Comparison of ENCODE assay signal across 31 cellular contexts in the genomic region with DNA sequence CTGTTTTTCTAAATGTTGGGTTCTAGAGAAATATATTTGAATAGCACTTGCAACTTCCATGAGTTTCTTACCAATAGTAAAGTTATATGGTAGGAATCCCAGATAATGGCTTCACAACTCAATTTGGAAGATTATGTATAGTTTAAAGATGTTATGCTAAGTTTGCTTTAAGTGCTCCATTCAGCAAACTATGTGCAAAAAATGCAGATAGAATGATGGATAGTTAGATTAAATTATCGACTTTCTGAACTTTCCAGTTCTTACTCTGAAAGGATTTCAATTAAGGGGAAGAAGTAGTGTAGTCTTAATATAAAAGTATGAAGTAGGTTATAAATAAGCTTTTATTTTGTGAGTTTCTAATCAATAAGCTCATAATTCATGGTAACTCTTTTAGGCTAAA.
"Had no signal": no experiment of that assay in that cellular context is flagged by ENCODE, and none has a peak within 500 bp of the region (broad histone marks: within the 10 kb centered on the region; RNA-seq: fewer than 3 reads in every experiment).

No MANE protein-coding gene starts in this region.

- H3K27ac ChIP-seq: WERI-Rb-1 had no signal

- H3K4me1 Mint-ChIP-seq: activated CD8-positive, alpha-beta memory T cell treated with anti-CD3 and anti-CD28 coated beads, Interleukin-2, amount 10 ng/mL, durations not matched to agents 7 days and 5 days; activated naive CD8-positive, alpha-beta T cell treated with anti-CD3 and anti-CD28 coated beads, Interleukin-2, amount 50 U/mL, for 24 hours had no signal

- H3K4me3 Mint-ChIP-seq: activated CD4-positive, alpha-beta memory T cell treated with anti-CD3 and anti-CD28 coated beads, Interleukin-2, amount 10 ng/mL, durations not matched to agents 7 days and 5 days; activated CD8-positive, alpha-beta memory T cell treated with anti-CD3 and anti-CD28 coated beads, Interleukin-2, amount 10 ng/mL, durations not matched to agents 7 days and 5 days; activated naive CD4-positive, alpha-beta T cell treated with anti-CD3 and anti-CD28 coated beads, Interleukin-2, amount 10 ng/mL, durations not matched to agents 7 days and 5 days; activated naive CD8-positive, alpha-beta T cell; activated naive CD8-positive, alpha-beta T cell treated with anti-CD3 and anti-CD28 coated beads, Interleukin-2, amount 50 U/mL, for 24 hours had no signal

- H3K9me3 ChIP-seq: MG63, SJCRH30 had no signal

- H3K36me3 Mint-ChIP-seq: activated CD8-positive, alpha-beta memory T cell treated with anti-CD3 and anti-CD28 coated beads, Interleukin-2, amount 10 ng/mL, durations not matched to agents 7 days and 5 days; activated naive CD4-positive, alpha-beta T cell treated with anti-CD3 and anti-CD28 coated beads, Interleukin-2, amount 10 ng/mL, durations not matched to agents 7 days and 5 days; activated naive CD8-positive, alpha-beta T cell; brain had no signal

- H3K27ac Mint-ChIP-seq: activated CD4-positive, alpha-beta memory T cell treated with anti-CD3 and anti-CD28 coated beads, Interleukin-2, amount 10 ng/mL, durations not matched to agents 7 days and 5 days; activated CD8-positive, alpha-beta memory T cell treated with anti-CD3 and anti-CD28 coated beads, Interleukin-2, amount 10 ng/mL, durations not matched to agents 7 days and 5 days; activated naive CD4-positive, alpha-beta T cell treated with anti-CD3 and anti-CD28 coated beads, Interleukin-2, amount 10 ng/mL, durations not matched to agents 7 days and 5 days; activated naive CD8-positive, alpha-beta T cell; activated naive CD8-positive, alpha-beta T cell treated with anti-CD3 and anti-CD28 coated beads, Interleukin-2, amount 50 U/mL, for 24 hours had no signal

- H3K27me3 ChIP-seq: MG63, SJCRH30 had no signal

- H3K36me3 ChIP-seq: MG63, SJCRH30, WERI-Rb-1 had no signal

- H3K27me3 Mint-ChIP-seq: activated CD8-positive, alpha-beta memory T cell treated with anti-CD3 and anti-CD28 coated beads, Interleukin-2, amount 10 ng/mL, durations not matched to agents 7 days and 5 days; activated naive CD8-positive, alpha-beta T cell had no signal

- ATAC-seq: activated CD8-positive, alpha-beta memory T cell treated with anti-CD3 and anti-CD28 coated beads, Interleukin-2, amount 10 ng/mL, durations not matched to agents 7 days and 5 days; activated naive CD8-positive, alpha-beta T cell treated with anti-CD3 and anti-CD28 coated beads, Interleukin-2, amount 50 U/mL, for 24 hours; Panc1 had no signal

- H3K4me3 ChIP-seq: MG63 had no signal

- H3K9me3 Mint-ChIP-seq: activated CD4-positive, alpha-beta memory T cell treated with anti-CD3 and anti-CD28 coated beads, Interleukin-2, amount 10 ng/mL, durations not matched to agents 7 days and 5 days; activated naive CD4-positive, alpha-beta T cell treated with anti-CD3 and anti-CD28 coated beads, Interleukin-2, amount 10 ng/mL, durations not matched to agents 7 days and 5 days had no signal

- DNase-seq: activated CD4-positive, alpha-beta memory T cell treated with anti-CD3 and anti-CD28 coated beads, Interleukin-2, amount 10 ng/mL, durations not matched to agents 7 days and 5 days; activated CD4-positive, alpha-beta T cell treated with anti-CD3 and anti-CD28 coated beads for 1 hour; activated CD4-positive, alpha-beta T cell treated with anti-CD3 and anti-CD28 coated beads for 48 hours; activated CD4-positive, CD25-positive, alpha-beta regulatory T cell; activated CD8-positive, alpha-beta memory T cell treated with anti-CD3 and anti-CD28 coated beads for 24 hours; activated CD8-positive, alpha-beta memory T cell treated with anti-CD3 and anti-CD28 coated beads, Interleukin-2, amount 10 ng/mL, durations not matched to agents 7 days and 5 days; activated CD8-positive, alpha-beta memory T cell treated with anti-CD3 and anti-CD28 coated beads, Interleukin-2, amount 50 U/mL, for 48 hours; activated effector memory CD4-positive, alpha-beta T cell treated with Interleukin-2 at 50 U/mL for 16 hours; activated naive CD4-positive, alpha-beta T cell treated with anti-CD3 and anti-CD28 coated beads, Interleukin-2, amount 10 ng/mL, durations not matched to agents 7 days and 5 days; activated naive CD8-positive, alpha-beta T cell treated with anti-CD3 and anti-CD28 coated beads, Interleukin-2, amount 50 U/mL, for 24 hours; activated T-cell treated with anti-CD3 and anti-CD28 coated beads, Interleukin-2, amount 50 U/mL, for 48 hours; anterior cingulate cortex; central memory CD4-positive, alpha-beta T cell; Karpas-422; KBM-7; MG63; NCI-H1048; NCI-H146; NCI-H187; NCI-H2081; NCI-H446 treated with DMSO at 0.1 percent for 48 hours; NCI-H524; NCI-H69; NCI-H82; SHP77; SJCRH30; T1000; WERI-Rb-1 had no signal
